In genomic region chr3:113431811-113432210, GRCh38 we compare ENCODE assay signal across 15 cellular contexts.
"Had no signal": no experiment of that assay in that cellular context is flagged by ENCODE, and none has a peak within 500 bp of the region (broad histone marks: within the 10 kb centered on the region; RNA-seq: fewer than 3 reads in every experiment).

No MANE protein-coding gene starts in this region.

- H3K79me2 ChIP-seq: hepatocyte had no signal

- H3K9me3 ChIP-seq: body of pancreas, left ventricle myocardium inferior, pancreas, tibial artery, uterus had no signal

- H3K4me1 ChIP-seq: body of pancreas, left ventricle myocardium inferior, pancreas, tibial artery, uterus had no signal

- H3K27me3 ChIP-seq: body of pancreas, hepatocyte, pancreas, tibial artery, uterus had no signal

- H3K4me2 ChIP-seq: hepatocyte had no signal

- H2AFZ ChIP-seq: hepatocyte had no signal

- H3K4me3 ChIP-seq: body of pancreas, hepatocyte, left ventricle myocardium inferior, pancreas, tibial artery, uterus had no signal

- H3K27ac ChIP-seq: body of pancreas, hepatocyte, left ventricle myocardium inferior, pancreas, tibial artery, uterus had no signal

- DNase-seq: activated B cell treated with CpG ODN at 0.5 μM for 24 hours; activated CD4-positive, alpha-beta T cell treated with anti-CD3 and anti-CD28 coated beads for 48 hours; activated CD8-positive, alpha-beta T cell treated with anti-CD3 and anti-CD28 coated beads for 36 hours; activated effector memory CD4-positive, alpha-beta T cell treated with Interleukin-2 at 50 U/mL for 16 hours; activated T-cell treated with anti-CD3 and anti-CD28 coated beads, Interleukin-2, amount 50 U/mL, for 4 hours; amygdala; body of pancreas; effector CD8-positive, alpha-beta T cell; left ventricle myocardium inferior; naive thymus-derived CD4-positive, alpha-beta T cell; pancreas; T-helper 2 cell; tibial artery; uterus had no signal

- H3K36me3 ChIP-seq: uterus had no signal
